11 cellular contexts compared by ENCODE assay signal in the genomic region with DNA sequence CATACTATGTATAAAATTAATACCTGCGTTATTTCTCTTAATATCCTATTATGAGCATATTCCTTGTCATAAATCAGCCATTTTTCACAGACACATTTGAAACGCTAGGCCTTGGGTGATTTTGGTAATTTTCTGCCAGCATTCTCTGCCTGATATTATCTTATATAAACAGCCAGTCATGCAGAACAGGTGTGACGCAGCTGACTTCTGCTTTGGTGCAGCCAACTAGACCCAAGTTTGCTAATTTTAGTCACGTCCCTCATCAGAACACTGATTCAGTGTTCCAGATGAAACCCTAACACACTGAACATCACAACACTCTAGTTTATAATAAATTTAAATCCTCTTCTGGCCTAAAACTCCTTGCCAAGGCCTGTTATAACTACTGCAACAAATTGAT.
DNase-seq lines count a peak whose midpoint lies in the region; ATAC-seq lines count a peak whose summit lies in the region.
"Had no signal": no experiment of that assay in that cellular context is flagged by ENCODE, and none has a peak within 500 bp of the region (broad histone marks: within the 10 kb centered on the region; RNA-seq: fewer than 3 reads in every experiment).

No MANE protein-coding gene starts in this region.

- DNase-seq in left ventricle myocardium superior, result no peak
- no peak for DNase-seq in left cardiac atrium
- DNase-seq in NCI-H774 (lab: John Stamatoyannopoulos, UW), result peak; percentile 29
- peak; percentile 25 for DNase-seq in kidney tubule cell (ENCODE audit: low spot score)
- DNase-seq in activated CD8-positive, alpha-beta memory T cell treated with anti-CD3 and anti-CD28 coated beads for 24 hours, result no peak
- DNase-seq in left lobe of liver (ENCODE audit: low spot score), result no peak
- no peak for DNase-seq in stimulated activated CD4-positive, alpha-beta T cell treated with anti-CD3 and anti-CD28 coated beads, Interleukin-2, amount 100 ng/mL, for 48 hours
- DNase-seq: ACHN; adrenal gland; naive thymus-derived CD8-positive, alpha-beta T cell had no signal

- intact Hi-C loops in left ventricle myocardium superior (cut with micrococcal nuclease), result no loop called here
- intact Hi-C loops in left cardiac atrium (cut with DNase I), result no loop called here

- ATAC-seq in left ventricle myocardium superior (peak; percentile 41), left cardiac atrium (no peak), GM19351 (IDR thresholded peaks at IDR 0.05; ENCODE audit: unreplicated experiment) (no peak), left lobe of liver (no peak)
- ATAC-seq: naive thymus-derived CD8-positive, alpha-beta T cell had no signal

Comparison
In these comparisons a context has a peak if more than half of its experiments do, and no peak if none do; other contexts are left out.
1. DNase-seq: peak in NCI-H774 (single experiment) and kidney tubule cell (single experiment); none in left ventricle myocardium superior (single experiment), left cardiac atrium (single experiment), activated CD8-positive, alpha-beta memory T cell treated with anti-CD3 and anti-CD28 coated beads for 24 hours (single experiment), left lobe of liver (single experiment) and stimulated activated CD4-positive, alpha-beta T cell treated with anti-CD3 and anti-CD28 coated beads, Interleukin-2, amount 100 ng/mL, for 48 hours (0 of 2).